8 cellular contexts compared by ENCODE assay signal in the genomic region with DNA sequence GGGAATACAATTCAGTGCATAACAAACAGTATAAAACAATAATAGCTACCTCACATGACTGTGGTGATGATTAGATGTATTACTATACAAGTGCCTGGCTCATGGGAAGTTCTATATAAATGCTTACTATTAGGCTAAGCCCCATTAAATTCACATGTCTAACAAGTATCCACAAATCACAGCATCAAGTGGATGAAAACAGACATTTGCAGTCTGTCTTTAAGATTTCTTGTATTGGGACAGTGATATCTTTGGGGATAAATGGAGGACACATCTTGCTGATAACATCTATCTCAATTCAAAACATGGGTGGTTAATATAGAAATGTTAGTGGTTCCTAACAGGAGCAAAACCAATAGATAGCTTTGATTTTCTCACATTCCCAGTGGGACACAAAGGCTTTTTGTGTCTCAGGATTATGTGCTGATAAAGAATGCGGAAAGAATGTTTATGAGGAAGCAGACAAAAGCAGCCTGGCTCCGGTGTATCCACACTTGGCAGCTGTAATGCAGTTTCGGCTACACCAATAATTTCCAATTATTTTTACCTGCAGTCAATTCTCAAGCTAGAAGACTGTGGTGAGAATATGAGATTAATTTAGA. TPM values are rescaled to one million over a fixed set of nuclear protein-coding genes. Genes with fewer than 3 reads are reported as not detected.
DNase-seq lines count a peak whose midpoint lies in the region; ATAC-seq and TF ChIP-seq lines count a peak whose summit lies in the region.

No MANE protein-coding gene starts in this region.

- peaks cover 29% of the 10 kb centered on the region for H3K4me1 ChIP-seq in mesodermal cell (ENCODE audit: control insufficient read depth, insufficient read depth, low read length, poor library complexity, severe bottlenecking)
- peaks cover 27% of the 10 kb centered on the region for H3K4me1 ChIP-seq in upper lobe of right lung

- H3K9me3 Mint-ChIP-seq in activated CD8-positive, alpha-beta memory T cell treated with anti-CD3 and anti-CD28 coated beads, Interleukin-2, amount 10 ng/mL, durations not matched to agents 7 days and 5 days (ENCODE audit: low read depth) = no peaks in the 10 kb centered on the region

- H3K27ac Mint-ChIP-seq in activated CD8-positive, alpha-beta memory T cell treated with anti-CD3 and anti-CD28 coated beads, Interleukin-2, amount 10 ng/mL, durations not matched to agents 7 days and 5 days = no peak overlapping the region

- H3K9me3 ChIP-seq in mesodermal cell (ENCODE audit: control insufficient read depth, low read length) (no peaks in the 10 kb centered on the region), upper lobe of right lung (no peaks in the 10 kb centered on the region)

- H3K36me3 Mint-ChIP-seq in activated CD8-positive, alpha-beta memory T cell treated with anti-CD3 and anti-CD28 coated beads, Interleukin-2, amount 10 ng/mL, durations not matched to agents 7 days and 5 days = no peaks in the 10 kb centered on the region

- no peaks in the 10 kb centered on the region for H3K27me3 ChIP-seq in upper lobe of right lung

- H3K4me3 ChIP-seq in mesodermal cell (ENCODE audit: extremely low read depth, insufficient read depth, low read length, poor library complexity, severe bottlenecking) = no peak overlapping the region
- peak overlapping the region; percentile 35 for H3K4me3 ChIP-seq in upper lobe of right lung

- ATAC-seq in activated CD8-positive, alpha-beta memory T cell treated with anti-CD3 and anti-CD28 coated beads, Interleukin-2, amount 10 ng/mL, durations not matched to agents 7 days and 5 days = no peak
- ATAC-seq in upper lobe of right lung = no peak

- CTCF ChIA-PET in activated CD8-positive, alpha-beta memory T cell treated with anti-CD3 and anti-CD28 coated beads, Interleukin-2, amount 10 ng/mL, durations not matched to agents 7 days and 5 days (lab: Charles Lee) = no interaction called here

- no peak for DNase-seq in activated CD8-positive, alpha-beta memory T cell treated with anti-CD3 and anti-CD28 coated beads, Interleukin-2, amount 10 ng/mL, durations not matched to agents 7 days and 5 days
- no peak for DNase-seq in activated CD8-positive, alpha-beta memory T cell treated with anti-CD3 and anti-CD28 coated beads, Interleukin-2, amount 50 U/mL, for 48 hours
- DNase-seq in dermis microvascular lymphatic vessel endothelial cell (ENCODE audit: low read depth in 2 of 2) (peak; percentile 61 to 83), upper lobe of right lung (no peak), amygdala (lab: John Stamatoyannopoulos, UW) (no peak), EL (no peak), AG08395 (ENCODE audit: low spot score) (no peak)

- H3K27ac ChIP-seq in mesodermal cell (ENCODE audit: low read depth, low read length, severe bottlenecking) (peak overlapping the region; percentile 91), upper lobe of right lung (peak overlapping the region; percentile 76)

- no CpG with 5 or more reads among the region's 3 CpGs for WGBS in mesodermal cell (ENCODE audit: insufficient coverage in 2 of 2), 2 experiments

- H3K4me1 Mint-ChIP-seq in activated CD8-positive, alpha-beta memory T cell treated with anti-CD3 and anti-CD28 coated beads, Interleukin-2, amount 10 ng/mL, durations not matched to agents 7 days and 5 days = peaks cover 4% of the 10 kb centered on the region

- peak overlapping the region; percentile 29 for H3K4me3 Mint-ChIP-seq in activated CD8-positive, alpha-beta memory T cell treated with anti-CD3 and anti-CD28 coated beads, Interleukin-2, amount 10 ng/mL, durations not matched to agents 7 days and 5 days

- H3K27me3 Mint-ChIP-seq in activated CD8-positive, alpha-beta memory T cell treated with anti-CD3 and anti-CD28 coated beads, Interleukin-2, amount 10 ng/mL, durations not matched to agents 7 days and 5 days = peaks cover 21% of the 10 kb centered on the region

- H3K36me3 ChIP-seq in mesodermal cell (ENCODE audit: control insufficient read depth, insufficient read depth, low read length) (no peaks in the 10 kb centered on the region), upper lobe of right lung (no peaks in the 10 kb centered on the region)

- intact Hi-C loops in upper lobe of right lung (cut with DNase I) = no loop called here

- TF ChIP-seq CTCF in upper lobe of right lung (IDR thresholded peaks at IDR 0.05) = no peak

RNA-seq across cellular contexts. Expression of a gene that starts 29.3 kb away (rescaled TPM):
- total RNA-seq in activated CD8-positive, alpha-beta memory T cell treated with anti-CD3 and anti-CD28 coated beads, Interleukin-2, amount 10 ng/mL, durations not matched to agents 7 days and 5 days = 1 to 10 TPM; 2.6 to 7.8 TPM
- total RNA-seq in dermis microvascular lymphatic vessel endothelial cell (87.4 and 118 TPM in 2 replicates), upper lobe of right lung (64.6 TPM)
- 39.4 TPM for polyA plus RNA-seq in mesodermal cell (2013, experiment 1 of 2)
- 37.1 TPM for polyA plus RNA-seq in mesodermal cell (2013, experiment 2 of 2)

Comparison
In these comparisons a context has a peak if more than half of its experiments do, and no peak if none do; other contexts are left out.
1. DNase-seq: peak in dermis microvascular lymphatic vessel endothelial cell (2 of 2); none in activated CD8-positive, alpha-beta memory T cell treated with anti-CD3 and anti-CD28 coated beads, Interleukin-2, amount 10 ng/mL, durations not matched to agents 7 days and 5 days (single experiment), activated CD8-positive, alpha-beta memory T cell treated with anti-CD3 and anti-CD28 coated beads, Interleukin-2, amount 50 U/mL, for 48 hours (single experiment), upper lobe of right lung (single experiment), amygdala (0 of 56), EL (single experiment) and AG08395 (single experiment).